In genomic region chr17:72618018-72618509, GRCh38 we compare ENCODE assay signal across 9 cellular contexts.
DNase-seq lines count a peak whose midpoint lies in the region; ATAC-seq and TF ChIP-seq lines count a peak whose summit lies in the region.
"Had no signal": no experiment of that assay in that cellular context is flagged by ENCODE, and none has a peak within 500 bp of the region (broad histone marks: within the 10 kb centered on the region; RNA-seq: fewer than 3 reads in every experiment).

No MANE protein-coding gene starts in this region.

- no peak for ATAC-seq in activated CD4-positive, CD25-positive, alpha-beta regulatory T cell treated with anti-CD3 and anti-CD28 coated beads, Interleukin-2, amount 50 U/mL, for 24 hours
- no peak for ATAC-seq in lung (ENCODE audit: insufficient read depth, low FRiP score)

- H3K4me1 ChIP-seq in lung (ENCODE audit: control insufficient read depth in 2 of 2, insufficient read depth in 2 of 2, low read length in 2 of 2) = no peaks in the 10 kb centered on the region

- no peaks in the 10 kb centered on the region for H3K36me3 ChIP-seq in lung (ENCODE audit: control insufficient read depth in 2 of 2, insufficient read depth in 2 of 2, low read length in 2 of 2)
- H3K36me3 ChIP-seq: thoracic aorta had no signal

- peak; percentile 31 for DNase-seq in activated CD4-positive, CD25-positive, alpha-beta regulatory T cell treated with anti-CD3 and anti-CD28 coated beads, Interleukin-2, amount 50 U/mL, for 72 hours
- peak; percentile 70 for DNase-seq in HuH-7 (ENCODE audit: low spot score)
- DNase-seq in activated CD4-positive, alpha-beta T cell treated with anti-CD3 and anti-CD28 coated beads, Interleukin-2, amount 50 U/mL, for 48 hours = peak; percentile 24 to 36
- DNase-seq in lung (ENCODE audit: low spot score) = peak; percentile 41
- DNase-seq in UCSD-AML1 (lab: John Stamatoyannopoulos, UW; ENCODE audit: unreplicated experiment) = no peak
- DNase-seq in cerebellum (ENCODE audit: low spot score) = no peak
- DNase-seq in epidermal melanocyte (ENCODE audit: insufficient read length, low spot score) = no peak

- TF ChIP-seq CTCF in lung (IDR thresholded peaks at IDR 0.05; ENCODE audit: control extremely low read depth, extremely low read depth) = no peak

- no peak overlapping the region for H3K27ac ChIP-seq in lung (ENCODE audit: low read depth in 1 of 2, low read length in 1 of 2)
- H3K27ac ChIP-seq: thoracic aorta had no signal

- H3K9me3 ChIP-seq in lung (ENCODE audit: control insufficient read depth in 2 of 2, insufficient read depth in 1 of 2, low read length in 1 of 2) = peaks cover 0 to 3% of the 10 kb centered on the region in 2 donors
- H3K9me3 ChIP-seq: thoracic aorta had no signal

- peaks cover 4% of the 10 kb centered on the region for H3K27me3 ChIP-seq in lung (ENCODE audit: control insufficient read depth, insufficient read depth)

- WGBS in lung, 2 donors = 11 to 13% methylated on average over 17 of the region's 17 CpGs

- no peak overlapping the region for H3K4me3 ChIP-seq in lung
- H3K4me3 ChIP-seq: thoracic aorta had no signal

Comparison
In these comparisons a context has a peak if more than half of its experiments do, and no peak if none do; other contexts are left out.
1. DNase-seq: peak in activated CD4-positive, CD25-positive, alpha-beta regulatory T cell treated with anti-CD3 and anti-CD28 coated beads, Interleukin-2, amount 50 U/mL, for 72 hours (single experiment), HuH-7 (single experiment), activated CD4-positive, alpha-beta T cell treated with anti-CD3 and anti-CD28 coated beads, Interleukin-2, amount 50 U/mL, for 48 hours (2 of 2) and lung (single experiment); none in UCSD-AML1 (single experiment), cerebellum (single experiment) and epidermal melanocyte (single experiment).